ENCODE assay signal across 1 cellular context in the genomic region with DNA sequence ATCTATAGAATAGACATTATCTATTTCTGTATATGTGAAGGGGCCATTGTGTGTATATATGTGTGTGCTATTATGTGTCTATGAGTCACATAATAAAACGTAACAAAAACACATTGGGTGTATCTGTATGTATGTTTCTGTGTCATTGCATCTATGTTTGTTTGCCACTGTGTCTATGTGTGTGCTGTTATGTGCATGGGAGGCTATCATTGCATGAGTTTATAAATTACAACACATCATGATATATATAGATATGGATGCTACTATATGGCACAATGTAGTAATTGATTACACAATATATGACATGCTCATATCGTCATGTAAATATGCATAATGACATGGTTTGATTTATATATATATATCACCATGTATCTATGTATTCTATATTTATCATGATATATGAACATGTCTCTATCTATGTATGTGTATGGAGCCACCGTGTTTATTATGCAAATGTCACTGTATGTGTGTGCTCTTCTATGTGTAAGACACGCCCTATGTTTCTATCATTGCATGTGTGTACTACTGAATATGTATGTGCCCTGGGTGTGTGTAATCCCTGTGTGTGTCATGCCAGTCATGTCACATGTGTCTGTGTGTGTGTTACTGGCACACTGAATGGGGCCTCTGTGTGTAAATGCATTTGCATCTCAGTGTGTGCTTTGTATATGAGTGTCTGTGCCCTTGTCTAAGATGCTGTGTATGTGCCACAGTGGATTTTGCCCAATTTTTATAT.
TF ChIP-seq lines count a peak whose summit lies in the region.

No MANE protein-coding gene starts in this region.

TF ChIP-seq in K562, 482 proteins besides CTCF, POLR2A, EP300 and RAD21 (continued from another document and continues in another):
- TF ChIP-seq, protein P1, sequence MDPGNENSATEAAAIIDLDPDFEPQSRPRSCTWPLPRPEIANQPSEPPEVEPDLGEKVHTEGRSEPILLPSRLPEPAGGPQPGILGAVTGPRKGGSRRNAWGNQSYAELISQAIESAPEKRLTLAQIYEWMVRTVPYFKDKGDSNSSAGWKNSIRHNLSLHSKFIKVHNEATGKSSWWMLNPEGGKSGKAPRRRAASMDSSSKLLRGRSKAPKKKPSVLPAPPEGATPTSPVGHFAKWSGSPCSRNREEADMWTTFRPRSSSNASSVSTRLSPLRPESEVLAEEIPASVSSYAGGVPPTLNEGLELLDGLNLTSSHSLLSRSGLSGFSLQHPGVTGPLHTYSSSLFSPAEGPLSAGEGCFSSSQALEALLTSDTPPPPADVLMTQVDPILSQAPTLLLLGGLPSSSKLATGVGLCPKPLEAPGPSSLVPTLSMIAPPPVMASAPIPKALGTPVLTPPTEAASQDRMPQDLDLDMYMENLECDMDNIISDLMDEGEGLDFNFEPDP (CRISPR knock-in tag; IDR thresholded peaks at IDR 0.05), result peak; percentile 69; the same call in 1 of the 2 replicates
- no peak for TF ChIP-seq TCF7 (IDR thresholded peaks at IDR 0.05; ENCODE audit: borderline replicate concordance)
- no peak for TF ChIP-seq CBX2 (IDR thresholded peaks at IDR 0.05; ENCODE audit: insufficient read depth, low read length, poor library complexity, severe bottlenecking)
- no peak for TF ChIP-seq ZNF444 (CRISPR knock-in tag; IDR thresholded peaks at IDR 0.05)
- no peak for TF ChIP-seq GTF2F1 (IDR thresholded peaks at IDR 0.05; ENCODE audit: low read depth, low read length)
- no peak for TF ChIP-seq TRIM28 (IDR thresholded peaks at IDR 0.05)
- TF ChIP-seq ZNF766 (CRISPR knock-in tag; conservative IDR thresholded peaks at IDR 0.05), result no peak
- TF ChIP-seq RUNX1 (IDR thresholded peaks at IDR 0.05; ENCODE audit: low read depth), result no peak
- no peak for TF ChIP-seq KLF13 (tag; IDR thresholded peaks at IDR 0.05; ENCODE audit: borderline replicate concordance, low read depth)
- peak; percentile 58 for TF ChIP-seq NCOA6 (IDR thresholded peaks at IDR 0.05)
- TF ChIP-seq ADNP (tag; IDR thresholded peaks at IDR 0.05), result no peak
- TF ChIP-seq, protein P2, sequence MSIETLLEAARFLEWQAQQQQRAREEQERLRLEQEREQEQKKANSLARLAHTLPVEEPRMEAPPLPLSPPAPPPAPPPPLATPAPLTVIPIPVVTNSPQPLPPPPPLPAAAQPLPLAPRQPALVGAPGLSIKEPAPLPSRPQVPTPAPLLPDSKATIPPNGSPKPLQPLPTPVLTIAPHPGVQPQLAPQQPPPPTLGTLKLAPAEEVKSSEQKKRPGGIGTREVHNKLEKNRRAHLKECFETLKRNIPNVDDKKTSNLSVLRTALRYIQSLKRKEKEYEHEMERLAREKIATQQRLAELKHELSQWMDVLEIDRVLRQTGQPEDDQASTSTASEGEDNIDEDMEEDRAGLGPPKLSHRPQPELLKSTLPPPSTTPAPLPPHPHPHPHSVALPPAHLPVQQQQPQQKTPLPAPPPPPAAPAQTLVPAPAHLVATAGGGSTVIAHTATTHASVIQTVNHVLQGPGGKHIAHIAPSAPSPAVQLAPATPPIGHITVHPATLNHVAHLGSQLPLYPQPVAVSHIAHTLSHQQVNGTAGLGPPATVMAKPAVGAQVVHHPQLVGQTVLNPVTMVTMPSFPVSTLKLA (conservative IDR thresholded peaks at IDR 0.05), result peak; percentile 15 to 35; a peak in 2 of 4 replicates
- TF ChIP-seq, protein P3, sequence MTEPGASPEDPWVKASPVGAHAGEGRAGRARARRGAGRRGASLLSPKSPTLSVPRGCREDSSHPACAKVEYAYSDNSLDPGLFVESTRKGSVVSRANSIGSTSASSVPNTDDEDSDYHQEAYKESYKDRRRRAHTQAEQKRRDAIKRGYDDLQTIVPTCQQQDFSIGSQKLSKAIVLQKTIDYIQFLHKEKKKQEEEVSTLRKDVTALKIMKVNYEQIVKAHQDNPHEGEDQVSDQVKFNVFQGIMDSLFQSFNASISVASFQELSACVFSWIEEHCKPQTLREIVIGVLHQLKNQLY (CRISPR knock-in tag; conservative IDR thresholded peaks at IDR 0.05), result no peak; a peak in 1 of 4 replicates
- TF ChIP-seq ZNF23 (CRISPR knock-in tag; IDR thresholded peaks at IDR 0.05), result no peak
- TF ChIP-seq, protein P4, sequence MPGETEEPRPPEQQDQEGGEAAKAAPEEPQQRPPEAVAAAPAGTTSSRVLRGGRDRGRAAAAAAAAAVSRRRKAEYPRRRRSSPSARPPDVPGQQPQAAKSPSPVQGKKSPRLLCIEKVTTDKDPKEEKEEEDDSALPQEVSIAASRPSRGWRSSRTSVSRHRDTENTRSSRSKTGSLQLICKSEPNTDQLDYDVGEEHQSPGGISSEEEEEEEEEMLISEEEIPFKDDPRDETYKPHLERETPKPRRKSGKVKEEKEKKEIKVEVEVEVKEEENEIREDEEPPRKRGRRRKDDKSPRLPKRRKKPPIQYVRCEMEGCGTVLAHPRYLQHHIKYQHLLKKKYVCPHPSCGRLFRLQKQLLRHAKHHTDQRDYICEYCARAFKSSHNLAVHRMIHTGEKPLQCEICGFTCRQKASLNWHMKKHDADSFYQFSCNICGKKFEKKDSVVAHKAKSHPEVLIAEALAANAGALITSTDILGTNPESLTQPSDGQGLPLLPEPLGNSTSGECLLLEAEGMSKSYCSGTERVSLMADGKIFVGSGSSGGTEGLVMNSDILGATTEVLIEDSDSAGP (CRISPR knock-in tag; IDR thresholded peaks at IDR 0.05), result peak; percentile 73; the same call in 1 of the 2 replicates
- TF ChIP-seq, protein P5, sequence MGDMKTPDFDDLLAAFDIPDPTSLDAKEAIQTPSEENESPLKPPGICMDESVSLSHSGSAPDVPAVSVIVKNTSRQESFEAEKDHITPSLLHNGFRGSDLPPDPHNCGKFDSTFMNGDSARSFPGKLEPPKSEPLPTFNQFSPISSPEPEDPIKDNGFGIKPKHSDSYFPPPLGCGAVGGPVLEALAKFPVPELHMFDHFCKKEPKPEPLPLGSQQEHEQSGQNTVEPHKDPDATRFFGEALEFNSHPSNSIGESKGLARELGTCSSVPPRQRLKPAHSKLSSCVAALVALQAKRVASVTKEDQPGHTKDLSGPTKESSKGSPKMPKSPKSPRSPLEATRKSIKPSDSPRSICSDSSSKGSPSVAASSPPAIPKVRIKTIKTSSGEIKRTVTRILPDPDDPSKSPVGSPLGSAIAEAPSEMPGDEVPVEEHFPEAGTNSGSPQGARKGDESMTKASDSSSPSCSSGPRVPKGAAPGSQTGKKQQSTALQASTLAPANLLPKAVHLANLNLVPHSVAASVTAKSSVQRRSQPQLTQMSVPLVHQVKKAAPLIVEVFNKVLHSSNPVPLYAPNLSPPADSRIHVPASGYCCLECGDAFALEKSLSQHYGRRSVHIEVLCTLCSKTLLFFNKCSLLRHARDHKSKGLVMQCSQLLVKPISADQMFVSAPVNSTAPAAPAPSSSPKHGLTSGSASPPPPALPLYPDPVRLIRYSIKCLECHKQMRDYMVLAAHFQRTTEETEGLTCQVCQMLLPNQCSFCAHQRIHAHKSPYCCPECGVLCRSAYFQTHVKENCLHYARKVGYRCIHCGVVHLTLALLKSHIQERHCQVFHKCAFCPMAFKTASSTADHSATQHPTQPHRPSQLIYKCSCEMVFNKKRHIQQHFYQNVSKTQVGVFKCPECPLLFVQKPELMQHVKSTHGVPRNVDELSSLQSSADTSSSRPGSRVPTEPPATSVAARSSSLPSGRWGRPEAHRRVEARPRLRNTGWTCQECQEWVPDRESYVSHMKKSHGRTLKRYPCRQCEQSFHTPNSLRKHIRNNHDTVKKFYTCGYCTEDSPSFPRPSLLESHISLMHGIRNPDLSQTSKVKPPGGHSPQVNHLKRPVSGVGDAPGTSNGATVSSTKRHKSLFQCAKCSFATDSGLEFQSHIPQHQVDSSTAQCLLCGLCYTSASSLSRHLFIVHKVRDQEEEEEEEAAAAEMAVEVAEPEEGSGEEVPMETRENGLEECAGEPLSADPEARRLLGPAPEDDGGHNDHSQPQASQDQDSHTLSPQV (IDR thresholded peaks at IDR 0.05), result no peak
- TF ChIP-seq CC2D1A (IDR thresholded peaks at IDR 0.05), result no peak
- TF ChIP-seq BCOR (IDR thresholded peaks at IDR 0.05), result no peak
- no peak for TF ChIP-seq NEUROD1 (IDR thresholded peaks at IDR 0.05; ENCODE audit: borderline replicate concordance, low read depth, low read length, partially characterized antibody)
- peak; percentile 48; the same call in 1 of the 2 replicates for TF ChIP-seq MAFF (IDR thresholded peaks at IDR 0.05; ENCODE audit: low read length)
- peak; percentile 70 for TF ChIP-seq KHSRP (IDR thresholded peaks at IDR 0.05)
- peak; percentile 24 for TF ChIP-seq CCAR2 (IDR thresholded peaks at IDR 0.05; ENCODE audit: low read depth, low read length)
- 0 out of 2 replicates have a peak, but pooled peaks have one; percentile 7 for TF ChIP-seq ETV1 (tag; conservative IDR thresholded peaks at IDR 0.05; ENCODE audit: low read depth)
- no peak for TF ChIP-seq WHSC1 (IDR thresholded peaks at IDR 0.05; ENCODE audit: low read length)
- no peak for TF ChIP-seq ZNF707 (CRISPR knock-in tag; conservative IDR thresholded peaks at IDR 0.05)
- no peak; a peak in 1 of 4 replicates for TF ChIP-seq SRF (CRISPR knock-in tag; IDR thresholded peaks at IDR 0.05)
- TF ChIP-seq HNRNPL (IDR thresholded peaks at IDR 0.05; ENCODE audit: low read depth, low read length), result peak; percentile 86
- TF ChIP-seq SP2 (IDR thresholded peaks at IDR 0.05; ENCODE audit: extremely low read depth, low read depth, low read length, poor library complexity, severe bottlenecking), result no peak
- TF ChIP-seq FOXK2 (conservative IDR thresholded peaks at IDR 0.05 in 1 of 2, IDR thresholded peaks at IDR 0.05 in 1 of 2; ENCODE audit: low read depth in 2 of 2), result no peak; a peak in 1 of 4 replicates
- peak; percentile 73; the same call in 1 of the 2 replicates for TF ChIP-seq KAT7 (CRISPR knock-in tag; IDR thresholded peaks at IDR 0.05; ENCODE audit: borderline replicate concordance)
- no peak for TF ChIP-seq IFI16 (CRISPR knock-in tag; IDR thresholded peaks at IDR 0.05)
- TF ChIP-seq, protein P6, sequence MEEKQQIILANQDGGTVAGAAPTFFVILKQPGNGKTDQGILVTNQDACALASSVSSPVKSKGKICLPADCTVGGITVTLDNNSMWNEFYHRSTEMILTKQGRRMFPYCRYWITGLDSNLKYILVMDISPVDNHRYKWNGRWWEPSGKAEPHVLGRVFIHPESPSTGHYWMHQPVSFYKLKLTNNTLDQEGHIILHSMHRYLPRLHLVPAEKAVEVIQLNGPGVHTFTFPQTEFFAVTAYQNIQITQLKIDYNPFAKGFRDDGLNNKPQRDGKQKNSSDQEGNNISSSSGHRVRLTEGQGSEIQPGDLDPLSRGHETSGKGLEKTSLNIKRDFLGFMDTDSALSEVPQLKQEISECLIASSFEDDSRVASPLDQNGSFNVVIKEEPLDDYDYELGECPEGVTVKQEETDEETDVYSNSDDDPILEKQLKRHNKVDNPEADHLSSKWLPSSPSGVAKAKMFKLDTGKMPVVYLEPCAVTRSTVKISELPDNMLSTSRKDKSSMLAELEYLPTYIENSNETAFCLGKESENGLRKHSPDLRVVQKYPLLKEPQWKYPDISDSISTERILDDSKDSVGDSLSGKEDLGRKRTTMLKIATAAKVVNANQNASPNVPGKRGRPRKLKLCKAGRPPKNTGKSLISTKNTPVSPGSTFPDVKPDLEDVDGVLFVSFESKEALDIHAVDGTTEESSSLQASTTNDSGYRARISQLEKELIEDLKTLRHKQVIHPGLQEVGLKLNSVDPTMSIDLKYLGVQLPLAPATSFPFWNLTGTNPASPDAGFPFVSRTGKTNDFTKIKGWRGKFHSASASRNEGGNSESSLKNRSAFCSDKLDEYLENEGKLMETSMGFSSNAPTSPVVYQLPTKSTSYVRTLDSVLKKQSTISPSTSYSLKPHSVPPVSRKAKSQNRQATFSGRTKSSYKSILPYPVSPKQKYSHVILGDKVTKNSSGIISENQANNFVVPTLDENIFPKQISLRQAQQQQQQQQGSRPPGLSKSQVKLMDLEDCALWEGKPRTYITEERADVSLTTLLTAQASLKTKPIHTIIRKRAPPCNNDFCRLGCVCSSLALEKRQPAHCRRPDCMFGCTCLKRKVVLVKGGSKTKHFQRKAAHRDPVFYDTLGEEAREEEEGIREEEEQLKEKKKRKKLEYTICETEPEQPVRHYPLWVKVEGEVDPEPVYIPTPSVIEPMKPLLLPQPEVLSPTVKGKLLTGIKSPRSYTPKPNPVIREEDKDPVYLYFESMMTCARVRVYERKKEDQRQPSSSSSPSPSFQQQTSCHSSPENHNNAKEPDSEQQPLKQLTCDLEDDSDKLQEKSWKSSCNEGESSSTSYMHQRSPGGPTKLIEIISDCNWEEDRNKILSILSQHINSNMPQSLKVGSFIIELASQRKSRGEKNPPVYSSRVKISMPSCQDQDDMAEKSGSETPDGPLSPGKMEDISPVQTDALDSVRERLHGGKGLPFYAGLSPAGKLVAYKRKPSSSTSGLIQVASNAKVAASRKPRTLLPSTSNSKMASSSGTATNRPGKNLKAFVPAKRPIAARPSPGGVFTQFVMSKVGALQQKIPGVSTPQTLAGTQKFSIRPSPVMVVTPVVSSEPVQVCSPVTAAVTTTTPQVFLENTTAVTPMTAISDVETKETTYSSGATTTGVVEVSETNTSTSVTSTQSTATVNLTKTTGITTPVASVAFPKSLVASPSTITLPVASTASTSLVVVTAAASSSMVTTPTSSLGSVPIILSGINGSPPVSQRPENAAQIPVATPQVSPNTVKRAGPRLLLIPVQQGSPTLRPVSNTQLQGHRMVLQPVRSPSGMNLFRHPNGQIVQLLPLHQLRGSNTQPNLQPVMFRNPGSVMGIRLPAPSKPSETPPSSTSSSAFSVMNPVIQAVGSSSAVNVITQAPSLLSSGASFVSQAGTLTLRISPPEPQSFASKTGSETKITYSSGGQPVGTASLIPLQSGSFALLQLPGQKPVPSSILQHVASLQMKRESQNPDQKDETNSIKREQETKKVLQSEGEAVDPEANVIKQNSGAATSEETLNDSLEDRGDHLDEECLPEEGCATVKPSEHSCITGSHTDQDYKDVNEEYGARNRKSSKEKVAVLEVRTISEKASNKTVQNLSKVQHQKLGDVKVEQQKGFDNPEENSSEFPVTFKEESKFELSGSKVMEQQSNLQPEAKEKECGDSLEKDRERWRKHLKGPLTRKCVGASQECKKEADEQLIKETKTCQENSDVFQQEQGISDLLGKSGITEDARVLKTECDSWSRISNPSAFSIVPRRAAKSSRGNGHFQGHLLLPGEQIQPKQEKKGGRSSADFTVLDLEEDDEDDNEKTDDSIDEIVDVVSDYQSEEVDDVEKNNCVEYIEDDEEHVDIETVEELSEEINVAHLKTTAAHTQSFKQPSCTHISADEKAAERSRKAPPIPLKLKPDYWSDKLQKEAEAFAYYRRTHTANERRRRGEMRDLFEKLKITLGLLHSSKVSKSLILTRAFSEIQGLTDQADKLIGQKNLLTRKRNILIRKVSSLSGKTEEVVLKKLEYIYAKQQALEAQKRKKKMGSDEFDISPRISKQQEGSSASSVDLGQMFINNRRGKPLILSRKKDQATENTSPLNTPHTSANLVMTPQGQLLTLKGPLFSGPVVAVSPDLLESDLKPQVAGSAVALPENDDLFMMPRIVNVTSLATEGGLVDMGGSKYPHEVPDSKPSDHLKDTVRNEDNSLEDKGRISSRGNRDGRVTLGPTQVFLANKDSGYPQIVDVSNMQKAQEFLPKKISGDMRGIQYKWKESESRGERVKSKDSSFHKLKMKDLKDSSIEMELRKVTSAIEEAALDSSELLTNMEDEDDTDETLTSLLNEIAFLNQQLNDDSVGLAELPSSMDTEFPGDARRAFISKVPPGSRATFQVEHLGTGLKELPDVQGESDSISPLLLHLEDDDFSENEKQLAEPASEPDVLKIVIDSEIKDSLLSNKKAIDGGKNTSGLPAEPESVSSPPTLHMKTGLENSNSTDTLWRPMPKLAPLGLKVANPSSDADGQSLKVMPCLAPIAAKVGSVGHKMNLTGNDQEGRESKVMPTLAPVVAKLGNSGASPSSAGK (IDR thresholded peaks at IDR 0.05), result 0 out of 2 replicates have a peak, but pooled peaks have one; percentile 50
- no peak for TF ChIP-seq BRD4 (IDR thresholded peaks at IDR 0.05)
- no peak for TF ChIP-seq ZNF785 (CRISPR knock-in tag; IDR thresholded peaks at IDR 0.05)
- no peak for TF ChIP-seq ZBTB7A (IDR thresholded peaks at IDR 0.05; ENCODE audit: borderline replicate concordance, control insufficient read depth, low read depth, low read length)
- TF ChIP-seq MAFK (IDR thresholded peaks at IDR 0.05; ENCODE audit: low read length), result peak; percentile 1; the same call in 1 of the 2 replicates
- no peak for TF ChIP-seq ZNF224 (CRISPR knock-in tag; IDR thresholded peaks at IDR 0.05)
- TF ChIP-seq DPF2 (IDR thresholded peaks at IDR 0.05), result 0 out of 2 replicates have a peak, but pooled peaks have one; percentile 10
- TF ChIP-seq GATAD2A (IDR thresholded peaks at IDR 0.05), result no peak
